ENCODE assay signal across 8 cellular contexts in the genomic region with DNA sequence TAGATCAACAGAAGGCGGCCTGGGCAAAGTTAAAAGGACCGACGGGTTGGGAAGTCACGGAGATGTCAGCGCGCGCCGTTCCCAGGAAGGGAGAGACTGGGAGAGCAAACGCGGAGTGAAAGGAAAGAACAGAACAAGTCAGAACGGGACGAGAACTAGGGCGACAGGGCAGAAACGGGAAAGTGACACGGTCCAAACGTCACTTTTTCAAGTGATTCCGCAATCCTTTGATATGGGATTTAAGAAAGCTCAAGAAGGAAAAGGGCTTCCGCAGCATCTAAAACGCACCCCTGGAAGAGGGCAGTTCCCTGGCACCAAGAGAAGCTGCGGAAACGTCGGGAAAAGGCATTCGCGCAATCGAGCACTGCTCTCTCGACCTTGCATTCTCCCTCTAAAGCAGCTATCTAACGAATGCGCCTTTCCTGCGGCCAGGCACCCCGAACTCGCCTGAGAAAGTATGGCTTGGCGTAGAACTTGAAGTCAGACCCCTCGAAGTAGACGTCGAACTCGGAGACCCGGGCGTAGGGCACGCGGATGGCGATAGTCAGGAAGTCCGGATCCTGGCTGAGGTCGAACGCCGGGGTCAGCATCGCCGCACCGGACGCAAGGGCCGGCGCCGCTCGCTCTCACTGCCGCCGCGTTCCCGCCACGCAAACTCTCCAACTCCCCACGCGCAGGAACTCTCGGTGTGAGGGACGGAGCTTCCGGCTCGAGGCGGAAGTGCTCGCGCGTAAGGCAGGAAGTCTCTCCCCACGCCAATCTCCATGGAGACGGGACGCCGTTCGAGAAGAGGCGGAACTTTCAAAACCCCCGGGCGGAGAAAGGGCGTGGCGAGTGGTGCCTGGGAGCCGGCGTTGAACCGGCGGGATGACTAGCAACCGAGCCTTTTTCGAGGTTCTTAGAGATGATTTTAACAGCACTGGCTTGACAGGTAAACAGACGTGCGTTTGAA. TPM values are rescaled to one million over a fixed set of nuclear protein-coding genes. Genes with fewer than 3 reads are reported as not detected.
DNase-seq lines count a peak whose midpoint lies in the region; ATAC-seq and TF ChIP-seq lines count a peak whose summit lies in the region.

A gene (minus strand): TSS at position 695 of the 952 bp plus-strand sequence. CDS start 105 bp downstream, at position 590.

- peak within 1 kb of the TSS; percentile 35 for H3K9ac ChIP-seq in rectal smooth muscle tissue (ENCODE audit: low read length)

- peak within 1 kb of the TSS; percentile 91 for H3K4me2 ChIP-seq in hepatocyte

- DNase-seq in NCI-H187 treated with DMSO at 0.1 percent for 48 hours (lab: John Stamatoyannopoulos, UW) = peak; percentile 61
- DNase-seq in T-helper 9 cell = peak; percentile 92
- DNase-seq in astrocyte of the hippocampus (ENCODE audit: low read depth, low spot score) = peak; percentile 97
- peak; percentile 97 for DNase-seq in hepatocyte (ENCODE audit: low spot score)
- DNase-seq in aorta = peak; percentile 98 to 99

- peaks cover 38% of the 10 kb centered on the region for H3K79me2 ChIP-seq in hepatocyte

- no peak for TF ChIP-seq CTCF in hepatocyte (IDR thresholded peaks at IDR 0.05; ENCODE audit: poor library complexity)

- no peaks in the 10 kb centered on the region for H3K9me2 ChIP-seq in hepatocyte (replicated peaks; ENCODE audit: insufficient read depth)

- H3K27ac ChIP-seq in hepatocyte = peak within 1 kb of the TSS; percentile 68
- H3K27ac ChIP-seq in rectal smooth muscle tissue (ENCODE audit: low read depth, low read length) = peak within 1 kb of the TSS; percentile 35
- peak within 1 kb of the TSS in 1 of 2 donors; percentile 28 for H3K27ac ChIP-seq in aorta (ENCODE audit: low read depth in 1 of 2, low read length in 2 of 2)

- peak; percentile 78 for ATAC-seq in GM18508 (IDR thresholded peaks at IDR 0.05; ENCODE audit: insufficient read depth, unreplicated experiment)
- peak; percentile 84 for ATAC-seq in HG02970 (IDR thresholded peaks at IDR 0.05; ENCODE audit: low FRiP score, unreplicated experiment)
- ATAC-seq in aorta (ENCODE audit: low FRiP score) = peak; percentile 97

- intact Hi-C loops in aorta (cut with DNase I) = loop anchor here (5.0 to 10.0 kb wide), 5 partner anchors 39 to 1123 kb away; a partner anchor contains a TSS

- H3K36me3 ChIP-seq in hepatocyte (replicated peaks; ENCODE audit: insufficient read depth, low read depth) (no peaks in the 10 kb centered on the region), rectal smooth muscle tissue (ENCODE audit: control insufficient read depth, insufficient read depth, low read length) (no peaks in the 10 kb centered on the region), aorta (ENCODE audit: control insufficient read depth in 1 of 2, insufficient read depth in 2 of 2, low read length in 1 of 2) (no peaks in the 10 kb centered on the region)

- H3K27me3 ChIP-seq in hepatocyte = no peaks in the 10 kb centered on the region
- no peaks in the 10 kb centered on the region for H3K27me3 ChIP-seq in rectal smooth muscle tissue (ENCODE audit: control insufficient read depth, insufficient read depth, low read length)
- H3K27me3 ChIP-seq in aorta (ENCODE audit: control insufficient read depth in 1 of 2, insufficient read depth in 2 of 2, low read length in 1 of 2) = no peaks in the 10 kb centered on the region

- no peaks in the 10 kb centered on the region for H4K20me1 ChIP-seq in hepatocyte (ENCODE audit: insufficient read depth, poor library complexity, severe bottlenecking)

- peak within 1 kb of the TSS; percentile 86 for H2AFZ ChIP-seq in hepatocyte

- WGBS in hepatocyte (ENCODE audit: low lambda C conversion rate, missing lambda C conversion rate) = under 1% methylated on average over 85 of the region's 86 CpGs
- WGBS in aorta, 2 donors = 0% methylated on average over 86 of the region's 86 CpGs

- peak within 1 kb of the TSS; percentile 66 for H3K4me3 ChIP-seq in hepatocyte
- H3K4me3 ChIP-seq in rectal smooth muscle tissue (ENCODE audit: low read length) = peak within 1 kb of the TSS; percentile 96
- peak within 1 kb of the TSS; percentile 71 to 75 for H3K4me3 ChIP-seq in aorta (ENCODE audit: low read length in 2 of 2)

- no peaks in the 10 kb centered on the region for H3K9me3 ChIP-seq in hepatocyte (ENCODE audit: low read depth)
- no peaks in the 10 kb centered on the region for H3K9me3 ChIP-seq in aorta (ENCODE audit: control insufficient read depth, low read length)

- H3K4me1 ChIP-seq in hepatocyte (ENCODE audit: insufficient read depth) (no peaks in the 10 kb centered on the region), rectal smooth muscle tissue (ENCODE audit: control insufficient read depth, insufficient read depth, low read length) (peaks cover 5% of the 10 kb centered on the region), aorta (ENCODE audit: control insufficient read depth in 1 of 2, insufficient read depth in 2 of 2, low read length in 2 of 2) (no peaks in the 10 kb centered on the region)

RNA-seq across cellular contexts. Expression of the gene that starts here (rescaled TPM):
- total RNA-seq in hepatocyte (16.2 and 16.8 TPM in 2 replicates), aorta (10 to 100 TPM; 17.0 to 19.0 TPM)
- polyA plus RNA-seq in hepatocyte (11.1 and 14.8 TPM in 2 replicates), aorta (1 to 10 TPM; 6.0 to 6.9 TPM)
